Comparison of ENCODE assay signal across 35 cellular contexts in genomic region chr1:244181867-244182266, GRCh38.
"Had no signal": no experiment of that assay in that cellular context is flagged by ENCODE, and none has a peak within 500 bp of the region (broad histone marks: within the 10 kb centered on the region; RNA-seq: fewer than 3 reads in every experiment).

No MANE protein-coding gene starts in this region.

- H3K27ac ChIP-seq: adrenal gland, body of pancreas, epithelial cell of prostate, esophagus squamous epithelium, gastroesophageal sphincter, heart right ventricle, WERI-Rb-1 had no signal

- ATAC-seq: activated CD4-positive, CD25-positive, alpha-beta regulatory T cell treated with anti-CD3 and anti-CD28 coated beads, Interleukin-2, amount 50 U/mL, for 24 hours; activated CD8-positive, alpha-beta T cell treated with anti-CD3 and anti-CD28 coated beads for 36 hours; activated naive CD8-positive, alpha-beta T cell treated with anti-CD3 and anti-CD28 coated beads, Interleukin-2, amount 50 U/mL, for 24 hours; body of pancreas; effector memory CD8-positive, alpha-beta T cell; gastroesophageal sphincter; heart right ventricle; T-helper 17 cell had no signal

- H3K27me3 Mint-ChIP-seq: activated CD8-positive, alpha-beta T cell treated with anti-CD3 and anti-CD28 coated beads for 36 hours; activated naive CD4-positive, alpha-beta T cell treated with anti-CD3 and anti-CD28 coated beads, Interleukin-2, amount 50 U/mL, for 24 hours; activated naive CD8-positive, alpha-beta T cell treated with anti-CD3 and anti-CD28 coated beads for 36 hours; activated naive CD8-positive, alpha-beta T cell treated with anti-CD3 and anti-CD28 coated beads, Interleukin-2, amount 50 U/mL, for 24 hours had no signal

- H3K27me3 ChIP-seq: adrenal gland, body of pancreas, esophagus squamous epithelium, gastroesophageal sphincter had no signal

- H3K9me3 ChIP-seq: adrenal gland, body of pancreas, esophagus squamous epithelium, gastroesophageal sphincter, heart right ventricle had no signal

- H3K4me3 ChIP-seq: adrenal gland, body of pancreas, esophagus squamous epithelium, gastroesophageal sphincter, heart right ventricle had no signal

- H3K4me3 Mint-ChIP-seq: activated B cell treated with CpG ODN at 0.5 μM for 24 hours; activated CD8-positive, alpha-beta T cell treated with anti-CD3 and anti-CD28 coated beads for 36 hours; activated naive CD4-positive, alpha-beta T cell treated with anti-CD3 and anti-CD28 coated beads for 36 hours; activated naive CD4-positive, alpha-beta T cell treated with anti-CD3 and anti-CD28 coated beads, Interleukin-2, amount 50 U/mL, for 24 hours; activated naive CD8-positive, alpha-beta T cell treated with anti-CD3 and anti-CD28 coated beads for 36 hours; activated naive CD8-positive, alpha-beta T cell treated with anti-CD3 and anti-CD28 coated beads, Interleukin-2, amount 50 U/mL, for 24 hours; activated T-helper 1 cell treated with anti-CD3 and anti-CD28 coated beads, Interleukin-12 subunit alpha, Interleukin-12 subunit beta, Interleukin-2, Interleukin-4 antibody, amounts not matched to agents 30 ng/mL and 10 ng/mL and 1 ng/mL, durations not matched to agents 14 hours and 24 hours and 36 hours; effector memory CD8-positive, alpha-beta T cell; T-helper 17 cell; T-helper 2 cell treated with Interferon-gamma antibody and Interleukin-4, amounts not matched to agents 5 μg/mL and 100 μg/mL, for 36 hours had no signal

- H3K27ac Mint-ChIP-seq: activated B cell treated with CpG ODN at 0.5 μM for 24 hours; activated CD8-positive, alpha-beta T cell treated with anti-CD3 and anti-CD28 coated beads for 36 hours; activated naive CD4-positive, alpha-beta T cell treated with anti-CD3 and anti-CD28 coated beads for 36 hours; activated naive CD4-positive, alpha-beta T cell treated with anti-CD3 and anti-CD28 coated beads, Interleukin-2, amount 50 U/mL, for 24 hours; activated naive CD8-positive, alpha-beta T cell treated with anti-CD3 and anti-CD28 coated beads for 36 hours; activated naive CD8-positive, alpha-beta T cell treated with anti-CD3 and anti-CD28 coated beads, Interleukin-2, amount 50 U/mL, for 24 hours; activated T-helper 1 cell treated with anti-CD3 and anti-CD28 coated beads, Interleukin-12 subunit alpha, Interleukin-12 subunit beta, Interleukin-2, Interleukin-4 antibody, amounts not matched to agents 30 ng/mL and 10 ng/mL and 1 ng/mL, durations not matched to agents 14 hours and 24 hours and 36 hours; activated T-helper 2 cell treated with anti-CD3 and anti-CD28 coated beads, Interferon-gamma antibody, Interleukin-2, Interleukin-4, amounts not matched to agents 10 μg/mL and 5 μg/mL and 100 μg/mL, durations not matched to agents 14 hours and 24 hours and 36 hours; effector memory CD8-positive, alpha-beta T cell; T-helper 17 cell; T-helper 2 cell treated with Interferon-gamma antibody and Interleukin-4, amounts not matched to agents 5 μg/mL and 100 μg/mL, for 36 hours had no signal

- H3K36me3 Mint-ChIP-seq: activated naive CD4-positive, alpha-beta T cell treated with anti-CD3 and anti-CD28 coated beads, Interleukin-2, amount 50 U/mL, for 24 hours; activated naive CD8-positive, alpha-beta T cell treated with anti-CD3 and anti-CD28 coated beads for 36 hours had no signal

- DNase-seq: activated B cell treated with CpG ODN at 0.5 μM for 24 hours; activated CD4-positive, alpha-beta T cell treated with anti-CD3 and anti-CD28 coated beads for 48 hours; activated CD4-positive, alpha-beta T cell treated with anti-CD3 and anti-CD28 coated beads, Interleukin-2, amount 50 U/mL, for 1 hour; activated CD4-positive, alpha-beta T cell treated with anti-CD3 and anti-CD28 coated beads, Interleukin-2, amount 50 U/mL, for 48 hours; activated CD8-positive, alpha-beta memory T cell treated with anti-CD3 and anti-CD28 coated beads for 24 hours; activated CD8-positive, alpha-beta memory T cell treated with anti-CD3 and anti-CD28 coated beads, Interleukin-2, amount 50 U/mL, for 4 hours; activated CD8-positive, alpha-beta T cell treated with anti-CD3 and anti-CD28 coated beads for 36 hours; activated effector memory CD4-positive, alpha-beta T cell treated with anti-CD3 and anti-CD28 coated beads, Interleukin-2, amount 50 U/mL, for 16 hours; activated naive CD4-positive, alpha-beta T cell treated with anti-CD3 and anti-CD28 coated beads for 36 hours; activated naive CD8-positive, alpha-beta T cell treated with anti-CD3 and anti-CD28 coated beads for 36 hours; activated naive CD8-positive, alpha-beta T cell treated with anti-CD3 and anti-CD28 coated beads, Interleukin-2, amount 50 U/mL, for 24 hours; activated T-cell treated with anti-CD3 and anti-CD28 coated beads, Interleukin-2, amount 50 U/mL, for 1 hour; activated T-cell treated with anti-CD3 and anti-CD28 coated beads, Interleukin-2, amount 50 U/mL, for 48 hours; adrenal gland; amygdala; aorta; body of pancreas; cortex of kidney; dermis blood vessel endothelial cell; effector CD4-positive, alpha-beta T cell; effector memory CD8-positive, alpha-beta T cell; esophagus squamous epithelium; foreskin melanocyte; heart right ventricle; T-helper 1 cell; T-helper 17 cell; T1000; WERI-Rb-1 had no signal

- H3K4me1 Mint-ChIP-seq: activated B cell treated with CpG ODN at 0.5 μM for 24 hours; activated naive CD4-positive, alpha-beta T cell treated with anti-CD3 and anti-CD28 coated beads, Interleukin-2, amount 50 U/mL, for 24 hours; activated naive CD8-positive, alpha-beta T cell treated with anti-CD3 and anti-CD28 coated beads for 36 hours; activated naive CD8-positive, alpha-beta T cell treated with anti-CD3 and anti-CD28 coated beads, Interleukin-2, amount 50 U/mL, for 24 hours; T-helper 17 cell had no signal

- H3K4me1 ChIP-seq: adrenal gland, esophagus squamous epithelium, gastroesophageal sphincter had no signal

- H3K36me3 ChIP-seq: adrenal gland, esophagus squamous epithelium, gastroesophageal sphincter, heart right ventricle, WERI-Rb-1 had no signal

- H3K9me3 Mint-ChIP-seq: activated B cell treated with CpG ODN at 0.5 μM for 24 hours; activated CD8-positive, alpha-beta T cell treated with anti-CD3 and anti-CD28 coated beads for 36 hours; activated naive CD4-positive, alpha-beta T cell treated with anti-CD3 and anti-CD28 coated beads for 36 hours; activated naive CD4-positive, alpha-beta T cell treated with anti-CD3 and anti-CD28 coated beads, Interleukin-2, amount 50 U/mL, for 24 hours; activated naive CD8-positive, alpha-beta T cell treated with anti-CD3 and anti-CD28 coated beads for 36 hours; activated naive CD8-positive, alpha-beta T cell treated with anti-CD3 and anti-CD28 coated beads, Interleukin-2, amount 50 U/mL, for 24 hours; activated T-helper 1 cell treated with anti-CD3 and anti-CD28 coated beads, Interleukin-12 subunit alpha, Interleukin-12 subunit beta, Interleukin-2, Interleukin-4 antibody, amounts not matched to agents 30 ng/mL and 10 ng/mL and 1 ng/mL, durations not matched to agents 14 hours and 24 hours and 36 hours; activated T-helper 2 cell treated with anti-CD3 and anti-CD28 coated beads, Interferon-gamma antibody, Interleukin-2, Interleukin-4, amounts not matched to agents 10 μg/mL and 5 μg/mL and 100 μg/mL, durations not matched to agents 14 hours and 24 hours and 36 hours; effector memory CD8-positive, alpha-beta T cell; T-helper 2 cell treated with Interferon-gamma antibody and Interleukin-4, amounts not matched to agents 5 μg/mL and 100 μg/mL, for 36 hours had no signal
